Comparison of ENCODE assay signal across 12 cellular contexts in the genomic region with DNA sequence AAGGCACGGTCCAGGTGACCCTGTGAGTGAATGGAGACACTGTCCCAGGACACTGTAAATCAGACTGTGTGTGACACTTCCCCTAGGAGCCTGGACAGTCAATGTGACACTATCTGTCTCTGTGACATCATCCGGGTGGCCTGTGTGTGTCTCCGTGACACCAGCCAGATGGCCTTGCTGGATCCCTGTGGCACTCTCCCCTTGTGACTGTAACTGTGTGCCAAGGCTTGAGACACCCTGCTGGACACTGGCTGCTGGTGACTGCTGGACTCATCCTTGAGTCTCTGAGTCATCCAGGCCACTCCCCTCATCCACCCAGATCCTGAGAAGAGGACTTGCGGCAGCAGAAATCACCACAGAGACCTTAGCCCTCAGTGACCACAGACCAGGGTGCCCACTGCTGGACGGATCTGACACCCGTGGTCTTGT. TPM values are rescaled to one million over a fixed set of nuclear protein-coding genes. Genes with fewer than 3 reads are reported as not detected.
DNase-seq lines count a peak whose midpoint lies in the region; ATAC-seq and TF ChIP-seq lines count a peak whose summit lies in the region.
"Had no signal": no experiment of that assay in that cellular context is flagged by ENCODE, and none has a peak within 500 bp of the region (broad histone marks: within the 10 kb centered on the region; RNA-seq: fewer than 3 reads in every experiment).

No MANE protein-coding gene starts in this region.

- H3K27me3 Mint-ChIP-seq in MCF 10A (ENCODE audit: insufficient read depth, unreplicated experiment), result peaks cover 55% of the 10 kb centered on the region

- no peak overlapping the region for H3K4me3 Mint-ChIP-seq in MCF 10A (ENCODE audit: unreplicated experiment)
- H3K4me3 Mint-ChIP-seq: activated naive CD8-positive, alpha-beta T cell; stimulated activated naive CD8-positive, alpha-beta T cell treated with anti-CD3 and anti-CD28 coated beads, Interleukin-15, Interleukin-2, amounts not matched to agents 100 ng/mL and 50 ng/mL, for 24 hours had no signal

- no peak overlapping the region for H3K27ac Mint-ChIP-seq in MCF 10A (ENCODE audit: low read depth, unreplicated experiment)
- H3K27ac Mint-ChIP-seq: activated naive CD8-positive, alpha-beta T cell; stimulated activated naive CD8-positive, alpha-beta T cell treated with anti-CD3 and anti-CD28 coated beads, Interleukin-15, Interleukin-2, amounts not matched to agents 100 ng/mL and 50 ng/mL, for 24 hours had no signal

- no peak for TF ChIP-seq POLR2A in breast epithelium (IDR thresholded peaks at IDR 0.05)
- TF ChIP-seq POLR2A in body of pancreas (IDR thresholded peaks at IDR 0.05), result no peak
- no peak for TF ChIP-seq POLR2A in spleen (IDR thresholded peaks at IDR 0.05)

- peaks cover 6% of the 10 kb centered on the region for H3K4me1 Mint-ChIP-seq in MCF 10A (ENCODE audit: insufficient read depth, unreplicated experiment)

- WGBS in body of pancreas, 2 donors, result 54 to 69% methylated on average over 4 to 6 of the region's 6 CpGs
- WGBS in spleen, 5 donors, result 58 to 86% (median 83%) methylated on average over 5 to 6 of the region's 6 CpGs

- intact Hi-C loops in MCF 10A (cut with micrococcal nuclease), result no loop called here
- intact Hi-C loops in breast epithelium (cut with DNase I; ENCODE audit: low total_unique reads), result no loop called here
- intact Hi-C loops in body of pancreas (cut with DNase I), result no loop called here
- intact Hi-C loops in upper lobe of right lung (cut with DNase I), result no loop called here
- intact Hi-C loops in spleen (cut with DNase I; ENCODE audit: low total_unique reads), result no loop called here

- no peaks in the 10 kb centered on the region for H3K36me3 ChIP-seq in breast epithelium
- H3K36me3 ChIP-seq in body of pancreas (replicated peaks in 1 of 2; ENCODE audit: insufficient read depth in 1 of 2, low read depth in 2 of 2), result no peaks in the 10 kb centered on the region
- no peaks in the 10 kb centered on the region for H3K36me3 ChIP-seq in upper lobe of right lung
- H3K36me3 ChIP-seq in spleen, result no peaks in the 10 kb centered on the region
- H3K36me3 ChIP-seq: sigmoid colon had no signal

- peak; percentile 51 for DNase-seq in MCF 10A (ENCODE audit: unreplicated experiment)
- no peak for DNase-seq in breast epithelium (ENCODE audit: low spot score in 2 of 2)
- peak in 1 of 4 donors; percentile 12 for DNase-seq in body of pancreas
- DNase-seq in hippocampal formation (lab: John Stamatoyannopoulos, UW), result peak; percentile 89 to 91
- DNase-seq in upper lobe of right lung, result no peak
- DNase-seq in DMS153 (lab: John Stamatoyannopoulos, UW), result no peak
- DNase-seq in spleen, result no peak
- DNase-seq: NCI-H524, sigmoid colon had no signal

- no peaks in the 10 kb centered on the region for H3K9me3 ChIP-seq in breast epithelium
- H3K9me3 ChIP-seq in body of pancreas, result no peaks in the 10 kb centered on the region
- no peaks in the 10 kb centered on the region for H3K9me3 ChIP-seq in upper lobe of right lung
- no peaks in the 10 kb centered on the region for H3K9me3 ChIP-seq in spleen
- H3K9me3 ChIP-seq: sigmoid colon had no signal

- CTCF ChIA-PET in MCF 10A (lab: Yijun Ruan, JAX), result no interaction called here

- H3K27ac ChIP-seq in breast epithelium (no peak overlapping the region), body of pancreas (no peak overlapping the region), upper lobe of right lung (no peak overlapping the region), spleen (no peak overlapping the region)
- H3K27ac ChIP-seq: sigmoid colon had no signal

- peak; percentile 24 for ATAC-seq in body of pancreas
- ATAC-seq in upper lobe of right lung, result peak; percentile 11
- ATAC-seq in HG02623 (IDR thresholded peaks at IDR 0.05; ENCODE audit: unreplicated experiment), result no peak

- H3K27me3 ChIP-seq in breast epithelium (peaks cover 0 to 16% of the 10 kb centered on the region in 2 donors), body of pancreas (no peaks in the 10 kb centered on the region), upper lobe of right lung (peaks cover 2% of the 10 kb centered on the region), spleen (replicated peaks in 1 of 7) (peaks cover 0 to 84% (median 4%) of the 10 kb centered on the region in 7 donors)

- H3K36me3 Mint-ChIP-seq in MCF 10A (ENCODE audit: insufficient read depth, unreplicated experiment), result no peaks in the 10 kb centered on the region

- H3K4me3 ChIP-seq in breast epithelium (no peak overlapping the region), body of pancreas (no peak overlapping the region), upper lobe of right lung (no peak overlapping the region), spleen (no peak overlapping the region)
- H3K4me3 ChIP-seq: sigmoid colon had no signal

- TF ChIP-seq CTCF in MCF 10A (IDR thresholded peaks at IDR 0.05; ENCODE audit: unreplicated experiment), result peak; percentile 20
- TF ChIP-seq CTCF in breast epithelium (IDR thresholded peaks at IDR 0.05), result no peak
- TF ChIP-seq CTCF in body of pancreas (IDR thresholded peaks at IDR 0.05), result no peak
- TF ChIP-seq CTCF in upper lobe of right lung (IDR thresholded peaks at IDR 0.05), result no peak
- TF ChIP-seq CTCF in spleen (IDR thresholded peaks at IDR 0.05 in 8 of 11, conservative IDR thresholded peaks at IDR 0.05 in 3 of 11), result no peak

- POLR2A ChIA-PET in MCF 10A (lab: Yijun Ruan, JAX), result no interaction called here

- no peaks in the 10 kb centered on the region for H3K9me3 Mint-ChIP-seq in MCF 10A (ENCODE audit: unreplicated experiment)
- H3K9me3 Mint-ChIP-seq: stimulated activated naive CD8-positive, alpha-beta T cell treated with anti-CD3 and anti-CD28 coated beads, Interleukin-15, Interleukin-2, amounts not matched to agents 100 ng/mL and 50 ng/mL, for 24 hours had no signal

- H3K4me1 ChIP-seq in breast epithelium (peaks cover 5 to 7% of the 10 kb centered on the region in 2 donors), body of pancreas (peaks cover 8% of the 10 kb centered on the region), upper lobe of right lung (no peaks in the 10 kb centered on the region), spleen (peaks cover 0 to 11% (median 0%) of the 10 kb centered on the region in 6 donors)
- H3K4me1 ChIP-seq: sigmoid colon had no signal

- BruUV-seq in MCF 10A (replicated peaks; lab: Mats Ljungman, UMichigan), result no TSS peak

RNA-seq across cellular contexts. Expression of a gene that starts 51.6 kb away (rescaled TPM):
- total RNA-seq in MCF 10A (2022), result 15.5 and 17.1 TPM in 2 replicates
- 10 to 100 TPM in 2 of 3 donors, 1 to 10 TPM in 1; 8.8 to 18.4 (median 17.6) TPM for total RNA-seq in breast epithelium
- total RNA-seq in body of pancreas, result 10 to 100 TPM in 1 of 2 donors, 1 to 10 TPM in 1; 8.6 to 12.2 TPM
- total RNA-seq in upper lobe of right lung, result 27.3 TPM
- 10 to 100 TPM in 2 of 7 donors, 1 to 10 TPM in 5; 6.2 to 11.4 (median 9.2) TPM for total RNA-seq in spleen
- polyA plus RNA-seq in spleen, result 10 to 100 TPM in 2 of 3 donors, 1 to 10 TPM in 1; 7.8 to 16.5 (median 11.3) TPM

RNA-seq across cellular contexts. Expression of a gene that starts 51.8 kb away (rescaled TPM):
- total RNA-seq in MCF 10A (2022), result 36.0 and 59.2 TPM in 2 replicates
- total RNA-seq in breast epithelium, result 10 to 100 TPM; 23.9 to 29.1 (median 28.6) TPM
- total RNA-seq in body of pancreas, result 10 to 100 TPM; 12.5 to 29.7 TPM
- total RNA-seq in upper lobe of right lung, result 58.0 TPM
- 10 to 100 TPM; 14.5 to 23.0 (median 19.3) TPM for total RNA-seq in spleen
- 10 to 100 TPM; 31.1 to 41.7 (median 33.6) TPM for polyA plus RNA-seq in spleen

Comparison
In these comparisons a context has a peak if more than half of its experiments do, and no peak if none do; other contexts are left out.
1. DNase-seq: peak in MCF 10A (single experiment) and hippocampal formation (2 of 2); none in breast epithelium (0 of 2), upper lobe of right lung (single experiment), DMS153 (single experiment) and spleen (single experiment).